21 cellular contexts compared by ENCODE assay signal in genomic region chr4:169640261-169640880, GRCh38.
DNase-seq lines count a peak whose midpoint lies in the region; ATAC-seq, FAIRE-seq and TF ChIP-seq lines count a peak whose summit lies in the region.
"Had no signal": no experiment of that assay in that cellular context is flagged by ENCODE, and none has a peak within 500 bp of the region (broad histone marks: within the 10 kb centered on the region; RNA-seq: fewer than 3 reads in every experiment).

No MANE protein-coding gene starts in this region.

- ATAC-seq in SK-N-SH treated with all-trans-retinoic acid at 6 μM for 48 hours (peak; percentile 97), HG03521 (IDR thresholded peaks at IDR 0.05; ENCODE audit: unreplicated experiment) (no peak)
- ATAC-seq: gastrocnemius medialis; naive thymus-derived CD4-positive, alpha-beta T cell; stimulated activated naive B cell treated with anti-CD40 and anti-IgM and Interleukin-4, amounts not matched to agents 10 μg/mL and 1 μg/mL and 100 μg/mL, for 72 hours had no signal

- no peak for FAIRE-seq in HTR-8/SVneo (lab: Jason Lieb, UNC)
- FAIRE-seq: bronchial epithelial cell, G401.6, H1 had no signal

- DNase-seq in ELR (ENCODE audit: low read depth) (peak; percentile 74), fibroblast of peridontal ligament (ENCODE audit: extremely low read depth) (peak; percentile 96), skeletal muscle cell (ENCODE audit: low read depth) (peak; percentile 20), HTR-8/SVneo (ENCODE audit: insufficient read length, low spot score) (no peak), HuH-7 (ENCODE audit: low spot score) (no peak), superior temporal gyrus (ENCODE audit: extremely low spot score) (no peak)
- DNase-seq: activated CD4-positive, alpha-beta T cell treated with anti-CD3 and anti-CD28 coated beads for 4 hours; activated CD8-positive, alpha-beta memory T cell treated with anti-CD3 and anti-CD28 coated beads, Interleukin-2, amount 50 U/mL, for 4 hours; activated naive CD4-positive, alpha-beta T cell treated with Interleukin-2 at 50 U/mL for 16 hours; effector CD4-positive, alpha-beta T cell; gastrocnemius medialis; naive thymus-derived CD4-positive, alpha-beta T cell; NCI-H1436 treated with DMSO at 0.1 percent for 48 hours; stimulated activated CD4-positive, alpha-beta T cell treated with anti-CD3 and anti-CD28 coated beads, Interleukin-12 subunit alpha, Interleukin-12 subunit beta, amount 100 ng/mL, for 4 hours; stimulated activated naive B cell treated with anti-CD40 and anti-IgM and Interleukin-4, amounts not matched to agents 10 μg/mL and 1 μg/mL and 100 μg/mL, for 72 hours had no signal

- H3K4me3 ChIP-seq in skeletal muscle cell (ENCODE audit: low read depth, low read length) = no peak overlapping the region
- H3K4me3 ChIP-seq: gastrocnemius medialis, prostate gland had no signal

TF ChIP-seq in SK-N-SH treated with all-trans-retinoic acid at 6 μM for 48 hours, 23 proteins besides CTCF, POLR2A, EP300 and RAD21:
- TF ChIP-seq PATZ1 (CRISPR knock-in tag; IDR thresholded peaks at IDR 0.05; ENCODE audit: borderline replicate concordance) (no peak), ZFP30 (CRISPR knock-in tag; IDR thresholded peaks at IDR 0.05) (no peak), OSR1 (CRISPR knock-in tag; IDR thresholded peaks at IDR 0.05) (no peak), CSDC2 (CRISPR knock-in tag; IDR thresholded peaks at IDR 0.05) (no peak), ISL1 (CRISPR knock-in tag; IDR thresholded peaks at IDR 0.05) (peak; percentile 83), ZFP3 (CRISPR knock-in tag; IDR thresholded peaks at IDR 0.05) (no peak), ESRRG (CRISPR knock-in tag; IDR thresholded peaks at IDR 0.05) (no peak)

Comparison
In these comparisons a context has a peak if more than half of its experiments do, and no peak if none do; other contexts are left out.
1. DNase-seq: peak in ELR (single experiment), fibroblast of peridontal ligament (single experiment) and skeletal muscle cell (single experiment); none in HTR-8/SVneo (single experiment), HuH-7 (single experiment) and superior temporal gyrus (single experiment).